ENCODE assay signal across 1 cellular context in the genomic region with DNA sequence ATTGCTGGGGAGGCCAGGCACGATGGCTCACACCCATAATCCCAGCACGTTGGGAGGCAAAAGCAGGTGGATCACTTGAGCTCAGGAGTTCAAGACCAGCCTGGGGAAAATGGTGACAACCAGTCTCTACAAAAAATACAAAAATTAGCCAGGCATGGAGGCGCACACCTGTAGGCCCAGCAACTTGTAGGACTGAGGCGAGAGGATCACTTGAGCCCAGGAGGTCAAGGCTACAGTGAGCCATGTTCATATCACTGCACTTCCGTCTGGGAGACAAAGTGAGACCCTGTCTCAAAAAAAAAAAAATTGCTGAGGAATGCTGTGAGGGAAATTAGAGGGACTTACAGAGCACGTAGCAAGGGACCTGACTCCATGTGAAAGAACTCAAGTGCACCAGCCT.
TF ChIP-seq lines count a peak whose summit lies in the region.

No MANE protein-coding gene starts in this region.

TF ChIP-seq in HepG2, 621 proteins besides CTCF, POLR2A, EP300 and RAD21:
- TF ChIP-seq POLR2G (IDR thresholded peaks at IDR 0.05; ENCODE audit: low read depth, low read length) (peak; percentile 20; the same call in 1 of the 2 replicates), PLRG1 (conservative IDR thresholded peaks at IDR 0.05) (no peak), ZNF234 (CRISPR knock-in tag; conservative IDR thresholded peaks at IDR 0.05) (no peak), ZNF788 (CRISPR knock-in tag; IDR thresholded peaks at IDR 0.05; ENCODE audit: borderline replicate concordance) (0 out of 2 replicates have a peak, but pooled peaks have one; percentile 27), KDM5B (CRISPR knock-in tag; IDR thresholded peaks at IDR 0.05; ENCODE audit: borderline replicate concordance) (0 out of 2 replicates have a peak, but pooled peaks have one; percentile 37), ZNF292 (CRISPR knock-in tag; IDR thresholded peaks at IDR 0.05; ENCODE audit: borderline replicate concordance, low read depth) (no peak), POLR2AphosphoS2 (IDR thresholded peaks at IDR 0.05; ENCODE audit: low read depth, low read length) (0 out of 2 replicates have a peak, but pooled peaks have one; percentile 73)
- TF ChIP-seq, protein P1, sequence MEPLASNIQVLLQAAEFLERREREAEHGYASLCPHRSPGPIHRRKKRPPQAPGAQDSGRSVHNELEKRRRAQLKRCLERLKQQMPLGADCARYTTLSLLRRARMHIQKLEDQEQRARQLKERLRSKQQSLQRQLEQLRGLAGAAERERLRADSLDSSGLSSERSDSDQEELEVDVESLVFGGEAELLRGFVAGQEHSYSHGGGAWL (CRISPR knock-in tag; IDR thresholded peaks at IDR 0.05), result no peak
